1 cellular context compared by ENCODE assay signal in genomic region chr2:85561280-85562212, GRCh38.
TF ChIP-seq lines count a peak whose summit lies in the region.

GGCX (minus strand) TSS chr2:85561493; CDS start chr2:85561428, 65 bp downstream.

TF ChIP-seq in HepG2, 621 proteins besides CTCF, POLR2A, EP300 and RAD21 (continued from another document and continues in another):
- TF ChIP-seq ZNF460 (CRISPR knock-in tag; IDR thresholded peaks at IDR 0.05; ENCODE audit: borderline replicate concordance) (no peak; the same call in 1 of the 2 replicates), ZNF501 (CRISPR knock-in tag; IDR thresholded peaks at IDR 0.05) (peak; percentile 80), CERS6 (CRISPR knock-in tag; IDR thresholded peaks at IDR 0.05) (no peak), ZNF3 (CRISPR knock-in tag; IDR thresholded peaks at IDR 0.05) (no peak; the same call in 1 of the 2 replicates), ZNF7 (CRISPR knock-in tag; IDR thresholded peaks at IDR 0.05) (no peak), ZNF34 (CRISPR knock-in tag; IDR thresholded peaks at IDR 0.05; ENCODE audit: borderline replicate concordance) (peak; percentile 55; the same call in 1 of the 2 replicates), ZSCAN22 (CRISPR knock-in tag; IDR thresholded peaks at IDR 0.05) (no peak; the same call in 1 of the 2 replicates), ZNF333 (CRISPR knock-in tag; IDR thresholded peaks at IDR 0.05; ENCODE audit: borderline replicate concordance) (peak; percentile 89; the same call in 1 of the 2 replicates), HNF1B (CRISPR knock-in tag; IDR thresholded peaks at IDR 0.05) (peak; percentile 91), NR2F6 (IDR thresholded peaks at IDR 0.05) (peak; percentile 40; the same call in 1 of the 2 replicates), NR2F6 (CRISPR knock-in tag; IDR thresholded peaks at IDR 0.05) (peak; percentile 49; the same call in 1 of the 2 replicates), ZNF576 (CRISPR knock-in tag; IDR thresholded peaks at IDR 0.05) (peak; percentile 68; the same call in 1 of the 2 replicates), HES4 (CRISPR knock-in tag; IDR thresholded peaks at IDR 0.05; ENCODE audit: borderline replicate concordance) (peak; percentile 35), CHD4 (IDR thresholded peaks at IDR 0.05; ENCODE audit: borderline replicate concordance, low read length) (peak; percentile 69; the same call in 1 of the 2 replicates), ZNF816 (CRISPR knock-in tag; IDR thresholded peaks at IDR 0.05; ENCODE audit: borderline replicate concordance) (peak; percentile 96), ZFYVE20 (CRISPR knock-in tag; IDR thresholded peaks at IDR 0.05; ENCODE audit: borderline replicate concordance, low read depth) (no peak), ZSCAN29 (CRISPR knock-in tag; conservative IDR thresholded peaks at IDR 0.05) (peak; percentile 72; the same call in 1 of the 2 replicates), SRF (IDR thresholded peaks at IDR 0.05; ENCODE audit: low read depth, low read length) (peak; percentile 59; the same call in 1 of the 2 replicates), CBX2 (IDR thresholded peaks at IDR 0.05; ENCODE audit: low read depth, low read length) (no peak), CBX2 (CRISPR knock-in tag; IDR thresholded peaks at IDR 0.05; ENCODE audit: low read depth) (no peak), ZNF530 (CRISPR knock-in tag; IDR thresholded peaks at IDR 0.05; ENCODE audit: low read depth) (no peak), ZNF687 (CRISPR knock-in tag; IDR thresholded peaks at IDR 0.05) (peak; percentile 91), MEIS1 (CRISPR knock-in tag; IDR thresholded peaks at IDR 0.05; ENCODE audit: borderline replicate concordance) (peak; percentile 68), ZNF678 (CRISPR knock-in tag; IDR thresholded peaks at IDR 0.05) (peak; percentile 22; the same call in 1 of the 2 replicates), ZMAT3 (CRISPR knock-in tag; conservative IDR thresholded peaks at IDR 0.05) (peak; percentile 74; the same call in 1 of the 2 replicates), SP2 (CRISPR knock-in tag; IDR thresholded peaks at IDR 0.05) (no peak), DNMT3B (CRISPR knock-in tag; conservative IDR thresholded peaks at IDR 0.05) (no peak; the same call in 1 of the 2 replicates), ZNF20 (CRISPR knock-in tag; IDR thresholded peaks at IDR 0.05) (no peak), TEF (CRISPR knock-in tag; IDR thresholded peaks at IDR 0.05) (no peak; the same call in 1 of the 2 replicates), MXI1 (IDR thresholded peaks at IDR 0.05; ENCODE audit: borderline replicate concordance, low read depth, low read length) (peak; percentile 89; the same call in 2 of the 3 replicates), BRCA1 (CRISPR knock-in tag; IDR thresholded peaks at IDR 0.05) (no peak), TARDBP (CRISPR knock-in tag; IDR thresholded peaks at IDR 0.05) (peak; percentile 92), KLF12 (CRISPR knock-in tag; IDR thresholded peaks at IDR 0.05; ENCODE audit: borderline replicate concordance) (0 out of 2 replicates have a peak, but pooled peaks have one; percentile 39), THAP8 (CRISPR knock-in tag; IDR thresholded peaks at IDR 0.05; ENCODE audit: borderline replicate concordance) (no peak), ZNF724P (CRISPR knock-in tag; IDR thresholded peaks at IDR 0.05; ENCODE audit: borderline replicate concordance) (no peak; the same call in 1 of the 2 replicates), PBX3 (CRISPR knock-in tag; IDR thresholded peaks at IDR 0.05; ENCODE audit: borderline replicate concordance) (no peak), AFF4 (CRISPR knock-in tag; IDR thresholded peaks at IDR 0.05) (peak; percentile 71; the same call in 1 of the 2 replicates), NFE2L1 (CRISPR knock-in tag; IDR thresholded peaks at IDR 0.05; ENCODE audit: borderline replicate concordance) (no peak), ZXDC (CRISPR knock-in tag; IDR thresholded peaks at IDR 0.05) (peak; percentile 88; the same call in 1 of the 2 replicates), ONECUT2 (CRISPR knock-in tag; IDR thresholded peaks at IDR 0.05) (peak; percentile 38; the same call in 1 of the 2 replicates), E2F5 (CRISPR knock-in tag; conservative IDR thresholded peaks at IDR 0.05) (no peak; the same call in 1 of the 2 replicates), CHD2 (IDR thresholded peaks at IDR 0.05; ENCODE audit: low read depth, low read length) (peak; percentile 48; the same call in 1 of the 2 replicates), ZNF275 (CRISPR knock-in tag; IDR thresholded peaks at IDR 0.05; ENCODE audit: borderline replicate concordance) (peak; percentile 92; the same call in 1 of the 2 replicates)
